In genomic region chr5:110088676-110089436, GRCh38 we compare ENCODE assay signal across 27 cellular contexts.
DNase-seq lines count a peak whose midpoint lies in the region; ATAC-seq, FAIRE-seq and TF ChIP-seq lines count a peak whose summit lies in the region.
"Had no signal": no experiment of that assay in that cellular context is flagged by ENCODE, and none has a peak within 500 bp of the region (broad histone marks: within the 10 kb centered on the region; RNA-seq: fewer than 3 reads in every experiment).

No MANE protein-coding gene starts in this region.

- peak; percentile 62 for ATAC-seq in stimulated activated naive CD8-positive, alpha-beta T cell treated with anti-CD3 and anti-CD28 coated beads, Interleukin-15, Interleukin-2, amounts not matched to agents 100 U/mL and 50 U/mL, for 24 hours
- ATAC-seq: heart right ventricle; stimulated activated memory B cell treated with anti-CD40 and anti-IgM and Interleukin-4, amounts not matched to agents 10 μg/mL and 1 μg/mL and 100 μg/mL, for 72 hours had no signal

- H3K9me3 ChIP-seq in breast epithelium, result no peaks in the 10 kb centered on the region
- H3K9me3 ChIP-seq: BE2C, heart right ventricle, thoracic aorta had no signal

- H3K36me3 ChIP-seq in breast epithelium (no peaks in the 10 kb centered on the region), bronchial epithelial cell (ENCODE audit: control insufficient read depth, insufficient read depth, low read length) (no peaks in the 10 kb centered on the region)
- H3K36me3 ChIP-seq: BE2C, heart right ventricle, thoracic aorta had no signal

- H3K27me3 Mint-ChIP-seq in T-helper 2 cell treated with Interferon-gamma antibody and Interleukin-4, amounts not matched to agents 5 μg/mL and 100 μg/mL, for 36 hours (ENCODE audit: low read depth), result no peaks in the 10 kb centered on the region
- H3K27me3 Mint-ChIP-seq in MCF 10A (ENCODE audit: insufficient read depth, unreplicated experiment), result no peaks in the 10 kb centered on the region
- no peaks in the 10 kb centered on the region for H3K27me3 Mint-ChIP-seq in type B pancreatic cell
- H3K27me3 Mint-ChIP-seq: naive B cell; stimulated activated memory B cell treated with anti-CD40 and anti-IgM and Interleukin-4, amounts not matched to agents 10 μg/mL and 1 μg/mL and 100 μg/mL, for 72 hours had no signal

- FAIRE-seq in bronchial epithelial cell (lab: Jason Lieb, UNC), result no peak
- FAIRE-seq: endothelial cell of umbilical vein, GM18507, small intestine had no signal

- CTCF ChIA-PET in MCF 10A (lab: Yijun Ruan, JAX), result interaction anchor here (1.1 kb wide), 1 partner anchor 398 kb away, joined by 5 read pairs; no protein-coding TSS in a partner anchor

- H3K36me3 Mint-ChIP-seq in T-helper 2 cell treated with Interferon-gamma antibody and Interleukin-4, amounts not matched to agents 5 μg/mL and 100 μg/mL, for 36 hours (ENCODE audit: low read depth), result no peaks in the 10 kb centered on the region
- H3K36me3 Mint-ChIP-seq in MCF 10A (ENCODE audit: insufficient read depth, unreplicated experiment) (no peaks in the 10 kb centered on the region), type B pancreatic cell (no peaks in the 10 kb centered on the region)
- H3K36me3 Mint-ChIP-seq: naive B cell; stimulated activated memory B cell treated with anti-CD40 and anti-IgM and Interleukin-4, amounts not matched to agents 10 μg/mL and 1 μg/mL and 100 μg/mL, for 72 hours had no signal

- peak; percentile 18 for DNase-seq in T-helper 2 cell treated with Interferon-gamma antibody and Interleukin-4, amounts not matched to agents 5 μg/mL and 100 μg/mL, for 36 hours (ENCODE audit: low spot score)
- DNase-seq in T-helper 2 cell (no peak), MCF 10A (ENCODE audit: unreplicated experiment) (peak; percentile 58), breast epithelium (ENCODE audit: low spot score in 2 of 2) (no peak), bronchial epithelial cell (ENCODE audit: low read depth) (peak; percentile 98), type B pancreatic cell (ENCODE audit: extremely low spot score, unreplicated experiment) (no peak), erythroblast (lab: John Stamatoyannopoulos, UW) (no peak)
- no peak for DNase-seq in stimulated activated naive CD8-positive, alpha-beta T cell treated with anti-CD3 and anti-CD28 coated beads, Interleukin-15, Interleukin-2, amounts not matched to agents 100 U/mL and 50 U/mL, for 24 hours
- DNase-seq: aorta; BE2C; central memory CD4-positive, alpha-beta T cell; DMS79 treated with DMSO at 0.1 percent for 48 hours; HCEC 1CT; heart right ventricle; MV-4-11; naive B cell; NCI-H1694; NCI-H526 treated with DMSO at 0.1 percent for 48 hours; occipital lobe; small intestine; stimulated activated CD4-positive, alpha-beta T cell treated with anti-CD3 and anti-CD28 coated beads, Interleukin-2, amount 100 ng/mL, for 48 hours had no signal

- POLR2A ChIA-PET in MCF 10A (lab: Yijun Ruan, JAX), result interaction anchor here (0.6 to 3.4 kb wide), 11 partner anchors 10 to 1362 kb away, joined by 3 to 18 read pairs (median 5); partner anchors contain the start of gene PJA2

- H3K4me3 ChIP-seq in breast epithelium, result no peak overlapping the region
- H3K4me3 ChIP-seq in bronchial epithelial cell (ENCODE audit: low read depth, low read length), result no peak overlapping the region
- H3K4me3 ChIP-seq: heart right ventricle, SK-N-MC, thoracic aorta had no signal

- intact Hi-C loops in MCF 10A (cut with micrococcal nuclease), result no loop called here
- intact Hi-C loops in breast epithelium (cut with DNase I; ENCODE audit: low total_unique reads), result no loop called here

- BruUV-seq in MCF 10A (replicated peaks; lab: Mats Ljungman, UMichigan), result no TSS peak

- TF ChIP-seq POLR2A in breast epithelium (IDR thresholded peaks at IDR 0.05) (no peak), erythroblast (IDR thresholded peaks at IDR 0.05; ENCODE audit: low read length) (no peak)

- H3K27ac ChIP-seq in breast epithelium, result no peak overlapping the region
- H3K27ac ChIP-seq: heart right ventricle, SK-N-MC, thoracic aorta, VCaP had no signal

- H3K4me1 Mint-ChIP-seq in T-helper 2 cell treated with Interferon-gamma antibody and Interleukin-4, amounts not matched to agents 5 μg/mL and 100 μg/mL, for 36 hours (ENCODE audit: low read depth), result peaks cover 11% of the 10 kb centered on the region
- H3K4me1 Mint-ChIP-seq in MCF 10A (ENCODE audit: insufficient read depth, unreplicated experiment) (peaks cover 28% of the 10 kb centered on the region), type B pancreatic cell (ENCODE audit: unreplicated experiment) (peaks cover 6% of the 10 kb centered on the region)
- H3K4me1 Mint-ChIP-seq: naive B cell; stimulated activated memory B cell treated with anti-CD40 and anti-IgM and Interleukin-4, amounts not matched to agents 10 μg/mL and 1 μg/mL and 100 μg/mL, for 72 hours had no signal

- no peak overlapping the region for H3K4me3 Mint-ChIP-seq in T-helper 2 cell treated with Interferon-gamma antibody and Interleukin-4, amounts not matched to agents 5 μg/mL and 100 μg/mL, for 36 hours
- H3K4me3 Mint-ChIP-seq in MCF 10A (ENCODE audit: unreplicated experiment), result peak overlapping the region; percentile 59
- no peak overlapping the region for H3K4me3 Mint-ChIP-seq in type B pancreatic cell
- H3K4me3 Mint-ChIP-seq: naive B cell; stimulated activated memory B cell treated with anti-CD40 and anti-IgM and Interleukin-4, amounts not matched to agents 10 μg/mL and 1 μg/mL and 100 μg/mL, for 72 hours had no signal

- H3K27me3 ChIP-seq in breast epithelium, result no peaks in the 10 kb centered on the region
- H3K27me3 ChIP-seq in bronchial epithelial cell (ENCODE audit: control insufficient read depth, insufficient read depth, low read length), result no peaks in the 10 kb centered on the region
- H3K27me3 ChIP-seq: BE2C had no signal

- H3K4me1 ChIP-seq in breast epithelium, result no peaks in the 10 kb centered on the region
- H3K4me1 ChIP-seq: BE2C, heart right ventricle had no signal

- H3K9me3 Mint-ChIP-seq in T-helper 2 cell treated with Interferon-gamma antibody and Interleukin-4, amounts not matched to agents 5 μg/mL and 100 μg/mL, for 36 hours, result no peaks in the 10 kb centered on the region
- no peaks in the 10 kb centered on the region for H3K9me3 Mint-ChIP-seq in MCF 10A (ENCODE audit: unreplicated experiment)
- H3K9me3 Mint-ChIP-seq in type B pancreatic cell, result no peaks in the 10 kb centered on the region
- H3K9me3 Mint-ChIP-seq: naive B cell; stimulated activated memory B cell treated with anti-CD40 and anti-IgM and Interleukin-4, amounts not matched to agents 10 μg/mL and 1 μg/mL and 100 μg/mL, for 72 hours had no signal

- no peak overlapping the region for H3K27ac Mint-ChIP-seq in T-helper 2 cell treated with Interferon-gamma antibody and Interleukin-4, amounts not matched to agents 5 μg/mL and 100 μg/mL, for 36 hours
- H3K27ac Mint-ChIP-seq in MCF 10A (ENCODE audit: low read depth, unreplicated experiment) (peak overlapping the region; percentile 92), type B pancreatic cell (no peak overlapping the region)
- H3K27ac Mint-ChIP-seq: naive B cell; stimulated activated memory B cell treated with anti-CD40 and anti-IgM and Interleukin-4, amounts not matched to agents 10 μg/mL and 1 μg/mL and 100 μg/mL, for 72 hours had no signal

- TF ChIP-seq CTCF in MCF 10A (IDR thresholded peaks at IDR 0.05; ENCODE audit: unreplicated experiment), result no peak
- TF ChIP-seq CTCF in breast epithelium (IDR thresholded peaks at IDR 0.05), result no peak
- TF ChIP-seq CTCF in bronchial epithelial cell (IDR thresholded peaks at IDR 0.05; ENCODE audit: insufficient read depth, low read length, severe bottlenecking), result no peak
- TF ChIP-seq CTCF in type B pancreatic cell (conservative IDR thresholded peaks at IDR 0.05), result no peak

Comparison
In these comparisons a context has a peak if more than half of its experiments do, and no peak if none do; other contexts are left out.
1. DNase-seq: peak in T-helper 2 cell treated with Interferon-gamma antibody and Interleukin-4, amounts not matched to agents 5 μg/mL and 100 μg/mL, for 36 hours (single experiment), MCF 10A (single experiment) and bronchial epithelial cell (single experiment); none in T-helper 2 cell (0 of 5), breast epithelium (0 of 2), stimulated activated naive CD8-positive, alpha-beta T cell treated with anti-CD3 and anti-CD28 coated beads, Interleukin-15, Interleukin-2, amounts not matched to agents 100 U/mL and 50 U/mL, for 24 hours (single experiment), type B pancreatic cell (single experiment) and erythroblast (0 of 2).